11 cellular contexts compared by ENCODE assay signal in the genomic region with DNA sequence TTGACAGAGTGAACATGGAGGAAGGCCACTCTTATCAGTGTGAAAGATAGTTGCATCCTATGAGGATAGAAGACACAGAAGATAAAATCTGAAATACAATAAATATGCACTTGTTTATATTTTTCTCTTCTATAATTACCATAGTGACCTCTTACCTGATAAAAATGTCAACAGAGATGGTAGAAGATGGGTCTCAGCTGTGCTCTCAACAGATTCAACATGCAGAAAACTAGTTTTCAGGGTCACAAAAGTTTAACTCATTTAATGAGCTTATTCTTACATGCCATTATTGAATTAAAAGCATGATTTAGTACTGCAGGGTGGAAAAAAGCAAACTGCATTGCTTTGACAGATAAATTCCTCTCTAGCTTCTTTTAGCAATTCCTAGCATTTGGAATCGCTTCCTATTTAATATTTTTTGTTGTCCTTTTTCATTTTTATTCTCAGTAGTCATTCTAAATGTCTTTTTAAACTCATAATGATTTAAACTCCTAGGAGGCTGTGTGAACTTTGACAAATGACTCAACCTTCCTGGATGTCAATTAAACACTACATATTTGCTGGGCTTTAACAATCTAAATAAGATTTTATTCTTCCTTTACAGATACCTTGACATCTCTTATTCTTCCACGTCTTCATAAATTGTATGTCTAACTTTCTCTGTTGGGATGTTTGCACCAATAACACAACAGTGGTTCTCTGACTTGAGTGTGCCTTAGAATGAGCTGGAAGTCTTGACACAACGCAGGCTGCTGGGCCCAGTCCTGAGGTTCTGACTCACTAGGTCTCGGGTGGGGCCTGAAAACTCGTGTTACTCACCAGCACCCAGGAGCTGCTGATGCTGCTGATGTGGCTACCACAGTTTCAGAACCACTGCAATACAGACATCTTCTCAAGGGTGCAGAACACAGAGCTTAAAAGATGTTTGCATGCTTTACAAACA.
DNase-seq lines count a peak whose midpoint lies in the region; ATAC-seq and TF ChIP-seq lines count a peak whose summit lies in the region.
"Had no signal": no experiment of that assay in that cellular context is flagged by ENCODE, and none has a peak within 500 bp of the region (broad histone marks: within the 10 kb centered on the region; RNA-seq: fewer than 3 reads in every experiment).

No MANE protein-coding gene starts in this region.

- H3K9me3 ChIP-seq in RWPE2 (ENCODE audit: severe bottlenecking): no peaks in the 10 kb centered on the region
- H3K9me3 ChIP-seq in psoas muscle: no peaks in the 10 kb centered on the region
- H3K9me3 ChIP-seq: Caco-2 had no signal

- TF ChIP-seq CTCF in RWPE2 (IDR thresholded peaks at IDR 0.05; ENCODE audit: poor library complexity, severe bottlenecking) (no peak), fibroblast of villous mesenchyme (IDR thresholded peaks at IDR 0.05; ENCODE audit: insufficient read depth, low read depth, low read length) (no peak), psoas muscle (IDR thresholded peaks at IDR 0.05) (no peak)

- peak overlapping the region; percentile 56 for H3K27ac ChIP-seq in RWPE2 (ENCODE audit: poor library complexity, severe bottlenecking)
- no peak overlapping the region for H3K27ac ChIP-seq in psoas muscle

- ATAC-seq in RWPE2 (ENCODE audit: low read depth) (peak; percentile 78), psoas muscle (peak in 1 of 4 donors; percentile 32), HG03196 (IDR thresholded peaks at IDR 0.05; ENCODE audit: unreplicated experiment) (no peak), HG02623 (IDR thresholded peaks at IDR 0.05; ENCODE audit: unreplicated experiment) (no peak)

- intact Hi-C loops in psoas muscle (cut with DNase I): no loop called here

- DNase-seq in EH (ENCODE audit: low read depth) (peak; percentile 94), RWPE2 (ENCODE audit: low spot score) (no peak), fibroblast of villous mesenchyme (ENCODE audit: low read depth) (peak; percentile 95), psoas muscle (peak; percentile 47 to 60), cerebellum (ENCODE audit: low spot score) (no peak), NCI-H2029 (lab: John Stamatoyannopoulos, UW) (no peak)
- DNase-seq: activated T-cell treated with anti-CD3 and anti-CD28 coated beads for 4 hours, Caco-2, NCI-H2227 treated with DMSO at 0.1 percent for 48 hours had no signal

- no peaks in the 10 kb centered on the region for H3K36me3 ChIP-seq in RWPE2 (ENCODE audit: low read depth)
- H3K36me3 ChIP-seq in psoas muscle (ENCODE audit: insufficient read depth in 1 of 2, low read depth in 1 of 2): no peaks in the 10 kb centered on the region

- H3K4me1 ChIP-seq in RWPE2 (ENCODE audit: insufficient read depth, poor library complexity, severe bottlenecking) (peaks cover 22% of the 10 kb centered on the region), psoas muscle (no peaks in the 10 kb centered on the region)
- H3K4me1 ChIP-seq: Caco-2 had no signal

- WGBS in psoas muscle, 3 donors: 70 to 81% (median 76%) methylated on average over 5 of the region's 5 CpGs

- H3K27me3 ChIP-seq in RWPE2 (ENCODE audit: insufficient read depth, poor library complexity, severe bottlenecking): no peaks in the 10 kb centered on the region
- H3K27me3 ChIP-seq in psoas muscle (ENCODE audit: insufficient read depth in 3 of 3, low read length in 2 of 3): no peaks in the 10 kb centered on the region

- H3K4me3 ChIP-seq in RWPE2 (ENCODE audit: severe bottlenecking) (no peak overlapping the region), fibroblast of villous mesenchyme (ENCODE audit: low read depth, low read length) (no peak overlapping the region), psoas muscle (no peak overlapping the region)

Comparison
In these comparisons a context has a peak if more than half of its experiments do, and no peak if none do; other contexts are left out.
1. DNase-seq: peak in EH (single experiment), fibroblast of villous mesenchyme (single experiment) and psoas muscle (2 of 2); none in RWPE2 (single experiment), cerebellum (single experiment) and NCI-H2029 (single experiment).